Comparison of ENCODE assay signal across 2 cellular contexts in the genomic region with DNA sequence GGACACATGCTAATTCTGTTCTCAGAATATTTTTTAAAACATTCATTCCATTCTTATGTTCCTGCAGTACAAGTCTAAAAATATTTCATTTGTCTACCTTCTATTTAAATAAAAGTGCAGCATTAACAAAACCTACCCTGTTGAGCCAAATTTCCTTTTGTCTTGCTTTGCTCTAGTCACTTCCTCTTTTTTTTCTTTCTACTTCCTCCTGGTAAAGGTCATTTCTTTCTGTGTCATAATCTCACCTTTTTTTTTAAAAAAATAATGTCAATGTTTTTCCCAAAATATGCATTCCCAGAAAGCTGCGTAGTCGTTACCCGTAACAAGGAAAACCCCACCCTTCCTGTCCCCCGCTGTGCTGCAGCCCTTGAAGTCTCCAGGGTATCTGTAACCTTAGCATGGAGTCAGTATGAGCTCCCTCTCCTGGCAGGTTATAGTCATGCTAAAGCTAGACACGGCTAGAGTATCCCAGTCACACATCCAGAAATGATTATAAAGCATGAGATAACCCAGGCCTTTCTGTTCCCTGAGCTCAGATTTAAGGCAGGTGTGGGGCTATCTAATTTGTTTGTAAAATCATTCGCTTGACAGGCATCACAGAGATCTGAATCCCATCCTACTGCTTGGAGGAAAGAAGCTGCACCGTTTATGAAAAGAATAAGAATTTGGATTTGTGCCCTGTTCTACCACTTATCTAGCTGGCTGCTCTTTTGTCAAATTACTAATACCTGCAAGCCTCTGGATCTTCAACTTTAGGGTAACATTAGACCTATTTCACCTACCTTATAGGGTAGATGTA.
TF ChIP-seq lines count a peak whose summit lies in the region.

No MANE protein-coding gene starts in this region.

TF ChIP-seq in IMR-90, 13 proteins besides CTCF, POLR2A, EP300 and RAD21:
- TF ChIP-seq MAFK (IDR thresholded peaks at IDR 0.05; ENCODE audit: low read depth, low read length) = no peak
- peak; percentile 89 for TF ChIP-seq SMC3 (IDR thresholded peaks at IDR 0.05; ENCODE audit: low read depth, low read length)

TF ChIP-seq in neural cell, 6 proteins besides CTCF, POLR2A, EP300 and RAD21:
- TF ChIP-seq MXI1 (conservative IDR thresholded peaks at IDR 0.05; ENCODE audit: poor library complexity, severe bottlenecking) = no peak
- TF ChIP-seq SMC3 (conservative IDR thresholded peaks at IDR 0.05; ENCODE audit: poor library complexity) = peak; percentile 19
TF ChIP-seq in neural cell: peak in this region for 1.
